In the genomic region with DNA sequence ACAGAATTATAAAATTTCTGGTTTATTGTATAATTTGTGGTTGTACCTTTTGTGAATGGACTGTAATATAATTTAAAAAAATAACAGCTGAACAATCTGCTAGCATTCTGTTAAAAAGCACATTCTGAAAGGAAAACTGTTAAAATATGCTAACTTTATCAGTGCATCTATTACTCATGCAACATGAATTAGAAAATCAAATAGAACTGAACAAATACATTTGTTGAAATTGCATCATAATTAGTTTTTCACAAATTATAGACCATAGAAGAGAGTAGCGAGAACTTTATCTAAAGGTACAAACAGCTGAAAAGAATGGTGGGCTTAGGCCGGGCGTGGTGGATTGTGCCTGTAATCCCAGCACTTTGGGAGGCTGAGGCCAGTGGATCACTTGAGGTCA, we compare ENCODE assay signal across 23 cellular contexts. TPM values are rescaled to one million over a fixed set of nuclear protein-coding genes. Genes with fewer than 3 reads are reported as not detected.
A peak's percentile ranks its signal among the peaks of the same experiment; 100 is the strongest.
DNase-seq lines count a peak whose midpoint lies in the region; ATAC-seq, FAIRE-seq and TF ChIP-seq lines count a peak whose summit lies in the region.
"Had no signal": no experiment of that assay in that cellular context is flagged by ENCODE, and none has a peak within 500 bp of the region (broad histone marks: within the 10 kb centered on the region; RNA-seq: fewer than 3 reads in every experiment).

No MANE protein-coding gene starts in this region.

- H3K27me3 Mint-ChIP-seq in Calu3 (ENCODE audit: unreplicated experiment) (no peaks in the 10 kb centered on the region), T-helper 17 cell (peaks cover 29% of the 10 kb centered on the region)

- H3K4me3 Mint-ChIP-seq in Calu3 (ENCODE audit: low read depth, unreplicated experiment) (no peak overlapping the region), T-helper 17 cell (no peak overlapping the region)
- H3K4me3 Mint-ChIP-seq: CD4-positive, alpha-beta memory T cell; stimulated activated memory B cell treated with anti-CD40 and anti-IgM and Interleukin-4, amounts not matched to agents 10 μg/mL and 1 μg/mL and 100 μg/mL, for 72 hours; T-helper 2 cell treated with Interferon-gamma antibody and Interleukin-4, amounts not matched to agents 5 μg/mL and 100 μg/mL, for 36 hours had no signal

- intact Hi-C loops in Calu3 (cut with micrococcal nuclease; ENCODE audit: unreplicated experiment) = loop anchor here (2.0 kb wide), 1 partner anchor 27 kb away; no protein-coding TSS in a partner anchor
- intact Hi-C loops in pancreas (cut with DNase I) = no loop called here

- H3K4me1 Mint-ChIP-seq in Calu3 (ENCODE audit: low read depth, unreplicated experiment) = peaks cover 15% of the 10 kb centered on the region
- peaks cover 2% of the 10 kb centered on the region for H3K4me1 Mint-ChIP-seq in T-helper 17 cell
- H3K4me1 Mint-ChIP-seq: stimulated activated memory B cell treated with anti-CD40 and anti-IgM and Interleukin-4, amounts not matched to agents 10 μg/mL and 1 μg/mL and 100 μg/mL, for 72 hours had no signal

- H3K9me3 ChIP-seq in T-helper 17 cell (ENCODE audit: control insufficient read depth, low read length, poor library complexity, severe bottlenecking) (no peaks in the 10 kb centered on the region), pancreas (no peaks in the 10 kb centered on the region)
- H3K9me3 ChIP-seq: testis had no signal

- H3K36me3 Mint-ChIP-seq in Calu3 (ENCODE audit: insufficient read depth, unreplicated experiment) (no peaks in the 10 kb centered on the region), T-helper 17 cell (ENCODE audit: low read depth) (no peaks in the 10 kb centered on the region)
- H3K36me3 Mint-ChIP-seq: CD4-positive, alpha-beta memory T cell; stimulated activated memory B cell treated with anti-CD40 and anti-IgM and Interleukin-4, amounts not matched to agents 10 μg/mL and 1 μg/mL and 100 μg/mL, for 72 hours had no signal

- H3K27me3 ChIP-seq in pancreas = no peaks in the 10 kb centered on the region
- H3K27me3 ChIP-seq: testis had no signal

- H3K9me3 Mint-ChIP-seq in Calu3 (ENCODE audit: low read depth, unreplicated experiment) = peaks cover 5% of the 10 kb centered on the region
- H3K9me3 Mint-ChIP-seq: T-helper 2 cell treated with Interferon-gamma antibody and Interleukin-4, amounts not matched to agents 5 μg/mL and 100 μg/mL, for 36 hours had no signal

- no peak for ATAC-seq in T-helper 17 cell
- ATAC-seq in pancreas = peak; percentile 72 to 84 (median 76)
- no peak for ATAC-seq in HG03520 (IDR thresholded peaks at IDR 0.05; ENCODE audit: unreplicated experiment)
- ATAC-seq: stimulated activated memory B cell treated with anti-CD40 and anti-IgM and Interleukin-4, amounts not matched to agents 10 μg/mL and 1 μg/mL and 100 μg/mL, for 72 hours had no signal

- no peaks in the 10 kb centered on the region for H3K36me3 ChIP-seq in pancreas

- no peak for TF ChIP-seq CTCF in Calu3 (IDR thresholded peaks at IDR 0.05; ENCODE audit: unreplicated experiment)
- TF ChIP-seq CTCF in pancreas (IDR thresholded peaks at IDR 0.05) = no peak

- 54 to 55% methylated on average over 3 of the region's 3 CpGs for WGBS in pancreas, 2 donors

- no TSS peak for BruUV-seq in Calu3 (replicated peaks; lab: Mats Ljungman, UMichigan)

- peak; percentile 5 for DNase-seq in Calu3
- DNase-seq in T-helper 17 cell = no peak
- DNase-seq in dedifferentiated amniotic fluid mesenchymal stem cell (ENCODE audit: extremely low spot score) = peak; percentile 16
- peak in 1 of 6 donors; percentile 27 for DNase-seq in pancreas
- DNase-seq in MV-4-11 (lab: John Stamatoyannopoulos, UW) = no peak
- no peak for DNase-seq in middle frontal gyrus (ENCODE audit: extremely low spot score, low spot score)
- DNase-seq in KBM-7 = no peak
- DNase-seq: activated CD4-positive, alpha-beta T cell treated with anti-CD3 and anti-CD28 coated beads, Interleukin-2, amount 50 U/mL, for 48 hours; activated effector memory CD4-positive, alpha-beta T cell treated with anti-CD3 and anti-CD28 coated beads, Interleukin-2, amount 50 U/mL, for 16 hours; CD4-positive, alpha-beta memory T cell; DMS153; erythroblast; GF-D8; kidney glomerular epithelial cell; NCI-H1436; NCI-H510A; testis had no signal

- CTCF ChIA-PET in Calu3 (lab: Charles Lee) = interaction anchor here (0.8 to 1.2 kb wide), 2 partner anchors 14 to 38 kb away, joined by 3 to 4 read pairs; no protein-coding TSS in a partner anchor

- no peak for FAIRE-seq in pancreas (lab: Jason Lieb, UNC)
- FAIRE-seq: RCC 7860 had no signal

- in situ Hi-C loops in KBM-7 (cut with MboI; ENCODE audit: low pct_unique_long_range_greater_than_20kb, low sequenced_read_pairs) = no loop called here

- no peak overlapping the region for H3K4me3 ChIP-seq in pancreas
- H3K4me3 ChIP-seq: SK-N-MC, smooth muscle cell, testis had no signal

- H3K4me1 ChIP-seq in pancreas = peaks cover 0 to 16% (median 5%) of the 10 kb centered on the region in 3 donors
- H3K4me1 ChIP-seq: testis had no signal

- peak overlapping the region in 2 of 4 donors; percentile 58 to 70 for H3K27ac ChIP-seq in pancreas
- H3K27ac ChIP-seq: SK-N-MC, testis had no signal

- H3K27ac Mint-ChIP-seq in Calu3 (ENCODE audit: unreplicated experiment) = peak overlapping the region; percentile 92
- peak overlapping the region; percentile 39 for H3K27ac Mint-ChIP-seq in T-helper 17 cell
- H3K27ac Mint-ChIP-seq: CD4-positive, alpha-beta memory T cell; stimulated activated memory B cell treated with anti-CD40 and anti-IgM and Interleukin-4, amounts not matched to agents 10 μg/mL and 1 μg/mL and 100 μg/mL, for 72 hours; T-helper 2 cell treated with Interferon-gamma antibody and Interleukin-4, amounts not matched to agents 5 μg/mL and 100 μg/mL, for 36 hours had no signal

RNA-seq across cellular contexts. Expression of gene PTPN21, which starts 33.0 kb away (rescaled TPM):
- total RNA-seq in Calu3 (2022) (10.0 and 10.6 TPM in 2 replicates), T-helper 17 cell (not detected), pancreas (10 to 100 TPM; 10.1 to 13.6 (median 11.0) TPM)
- 1 to 10 TPM; 5.0 to 7.2 TPM for polyA plus RNA-seq in pancreas
- total RNA-seq: CD4-positive, alpha-beta memory T cell had no signal
- polyA plus RNA-seq: CD4-positive, alpha-beta memory T cell had no signal

RNA-seq across cellular contexts. Expression of gene ZC3H14, which starts 41.0 kb away (rescaled TPM):
- 58.5 and 69.3 TPM in 2 replicates for total RNA-seq in Calu3 (2022)
- total RNA-seq in T-helper 17 cell = 10 to 100 TPM; 34.5 to 41.7 TPM
- 10 to 100 TPM; 25.5 to 37.1 (median 29.8) TPM for total RNA-seq in pancreas
- 10 to 100 TPM; 16.2 to 27.6 TPM for polyA plus RNA-seq in pancreas

Comparison
In these comparisons a context has a peak if more than half of its experiments do, and no peak if none do; other contexts are left out.
1. DNase-seq: peak in Calu3 (single experiment) and dedifferentiated amniotic fluid mesenchymal stem cell (single experiment); none in T-helper 17 cell (0 of 3), MV-4-11 (single experiment), middle frontal gyrus (single experiment) and KBM-7 (single experiment).
2. ATAC-seq: peak in pancreas (4 of 4); none in T-helper 17 cell (single experiment) and HG03520 (single experiment).
3. RNA of gene PTPN21, which starts 33.0 kb away (total RNA-seq): 10.1 to 13.6 TPM in pancreas and 10.0 to 10.6 TPM in Calu3; not detected in T-helper 17 cell; every median in the first group is over 10 times any median in the second.